8 cellular contexts compared by ENCODE assay signal in genomic region chr2:54673501-54673998, GRCh38. TPM values are rescaled to one million over a fixed set of nuclear protein-coding genes. Genes with fewer than 3 reads are reported as not detected.
DNase-seq lines count a peak whose midpoint lies in the region; ATAC-seq and TF ChIP-seq lines count a peak whose summit lies in the region.

No MANE protein-coding gene starts in this region.

- peak; percentile 60 to 83 for TF ChIP-seq EP300 in tibial nerve (IDR thresholded peaks at IDR 0.05)

- 45% methylated on average over 14 to 16 of the region's 16 CpGs for WGBS in tibial nerve, 2 donors

- TF ChIP-seq CTCF in OCI-LY3 (IDR thresholded peaks at IDR 0.05; ENCODE audit: low read depth, low read length) (no peak), coronary artery (IDR thresholded peaks at IDR 0.05) (no peak), tibial nerve (IDR thresholded peaks at IDR 0.05) (peak in 1 of 5 experiments; percentile 21)

- peaks cover 16% of the 10 kb centered on the region for H3K36me3 Mint-ChIP-seq in CD4-positive, CD25-positive, alpha-beta regulatory T cell

- H3K9me3 Mint-ChIP-seq in CD4-positive, CD25-positive, alpha-beta regulatory T cell = peaks cover 0 to 1% (median 0%) of the 10 kb centered on the region in 7 donors

- H3K36me3 ChIP-seq in CD4-positive, CD25-positive, alpha-beta regulatory T cell (ENCODE audit: control insufficient read depth, insufficient read depth, low read length) = peaks cover 20% of the 10 kb centered on the region
- H3K36me3 ChIP-seq in OCI-LY3 (replicated peaks; ENCODE audit: low read depth, low read length) = peaks cover 6% of the 10 kb centered on the region
- no peaks in the 10 kb centered on the region for H3K36me3 ChIP-seq in mucosa of stomach (ENCODE audit: control insufficient read depth, insufficient read depth, low read length)
- peaks cover 0 to 17% (median 5%) of the 10 kb centered on the region in 3 donors for H3K36me3 ChIP-seq in tibial nerve

- H3K9me3 ChIP-seq in CD4-positive, CD25-positive, alpha-beta regulatory T cell (ENCODE audit: control insufficient read depth in 2 of 2, low read length in 2 of 2) = no peaks in the 10 kb centered on the region
- no peaks in the 10 kb centered on the region for H3K9me3 ChIP-seq in OCI-LY3 (ENCODE audit: insufficient read depth, low read length)
- H3K9me3 ChIP-seq in mucosa of stomach (ENCODE audit: control insufficient read depth, low read length) = no peaks in the 10 kb centered on the region
- H3K9me3 ChIP-seq in tibial nerve = no peaks in the 10 kb centered on the region

- no peaks in the 10 kb centered on the region for H4K20me1 ChIP-seq in OCI-LY3 (ENCODE audit: insufficient read depth, low read length)

- peak overlapping the region; percentile 52 for H2AFZ ChIP-seq in OCI-LY3 (ENCODE audit: low read depth, low read length)

- H3K27me3 ChIP-seq in CD4-positive, CD25-positive, alpha-beta regulatory T cell (ENCODE audit: control insufficient read depth, insufficient read depth, low read length) = peaks cover 3% of the 10 kb centered on the region
- H3K27me3 ChIP-seq in OCI-LY3 (ENCODE audit: low read depth, low read length) (peaks cover 38% of the 10 kb centered on the region), mucosa of stomach (ENCODE audit: control insufficient read depth, insufficient read depth, low read length) (no peaks in the 10 kb centered on the region), tibial nerve (no peaks in the 10 kb centered on the region)

- peak overlapping the region; percentile 89 for H3K4me2 ChIP-seq in OCI-LY3 (ENCODE audit: low read length)

- H3K27me3 Mint-ChIP-seq in CD4-positive, CD25-positive, alpha-beta regulatory T cell = peaks cover 11% of the 10 kb centered on the region

- no peak overlapping the region for H3K27ac Mint-ChIP-seq in CD4-positive, CD25-positive, alpha-beta regulatory T cell

- no peak overlapping the region for H3K4me3 Mint-ChIP-seq in CD4-positive, CD25-positive, alpha-beta regulatory T cell

- peaks cover 0 to 9% (median 6%) of the 10 kb centered on the region in 4 donors for H3K4me1 Mint-ChIP-seq in CD4-positive, CD25-positive, alpha-beta regulatory T cell

- no peak overlapping the region for H3K4me3 ChIP-seq in CD4-positive, CD25-positive, alpha-beta regulatory T cell (ENCODE audit: low read depth, low read length)
- H3K4me3 ChIP-seq in OCI-LY3 (ENCODE audit: low read length) (peak overlapping the region; percentile 62), coronary artery (peak overlapping the region; percentile 13), mucosa of stomach (ENCODE audit: low read length) (peak overlapping the region; percentile 10), tibial nerve (peak overlapping the region in 3 of 4 donors; percentile 6 to 16 (median 10))

- DNase-seq in CD4-positive, CD25-positive, alpha-beta regulatory T cell = peak in 1 of 3 donors; percentile 32
- DNase-seq in coronary artery (ENCODE audit: low spot score) (peak; percentile 90), tibial nerve (ENCODE audit: low spot score in 2 of 2) (peak; percentile 73 to 79), NCI-H1105 treated with DMSO at 0.1 percent for 48 hours (lab: John Stamatoyannopoulos, UW) (no peak), NCI-H510A (lab: John Stamatoyannopoulos, UW) (no peak)

- no peak for TF ChIP-seq POLR2A in tibial nerve (IDR thresholded peaks at IDR 0.05)

- H3K27ac ChIP-seq in CD4-positive, CD25-positive, alpha-beta regulatory T cell (ENCODE audit: insufficient read depth, low read length, poor library complexity, severe bottlenecking) = no peak overlapping the region
- H3K27ac ChIP-seq in OCI-LY3 (ENCODE audit: low read length) (no peak overlapping the region), coronary artery (peak overlapping the region; percentile 72 to 84), tibial nerve (peak overlapping the region; percentile 84 to 96 (median 89))

- ATAC-seq in CD4-positive, CD25-positive, alpha-beta regulatory T cell (ENCODE audit: low read depth in 2 of 2) = peak; percentile 54 to 59
- peak; percentile 46 for ATAC-seq in GM21737 (IDR thresholded peaks at IDR 0.05; ENCODE audit: unreplicated experiment)

- H3K9ac ChIP-seq in OCI-LY3 (ENCODE audit: low read length) (no peak overlapping the region), mucosa of stomach (ENCODE audit: low read length) (peak overlapping the region; percentile 76)

- H3K4me1 ChIP-seq in CD4-positive, CD25-positive, alpha-beta regulatory T cell (ENCODE audit: control insufficient read depth, insufficient read depth, low read length, poor library complexity, severe bottlenecking) = peaks cover 4% of the 10 kb centered on the region
- H3K4me1 ChIP-seq in OCI-LY3 (ENCODE audit: low read length) = peaks cover 24% of the 10 kb centered on the region
- H3K4me1 ChIP-seq in mucosa of stomach (ENCODE audit: control insufficient read depth, insufficient read depth, low read length) = peaks cover 24% of the 10 kb centered on the region
- H3K4me1 ChIP-seq in tibial nerve = peaks cover 5 to 61% (median 35%) of the 10 kb centered on the region in 4 donors

- no peaks in the 10 kb centered on the region for H3K79me2 ChIP-seq in OCI-LY3 (ENCODE audit: low read length)

RNA-seq across cellular contexts. Expression of gene EML6, which starts 49.9 kb away (rescaled TPM):
- 0.59 TPM for total RNA-seq in CD4-positive, CD25-positive, alpha-beta regulatory T cell
- polyA plus RNA-seq in CD4-positive, CD25-positive, alpha-beta regulatory T cell = under 1 TPM in 3 of 4 donors, not detected in 1; 0.06 to 0.45 (median 0.22) TPM
- total RNA-seq in tibial nerve = 10 to 100 TPM in 1 of 4 donors, under 1 TPM in 3; 0.60 to 18.0 (median 0.93) TPM

Comparison
In these comparisons a context has a peak if more than half of its experiments do, and no peak if none do; other contexts are left out.
1. DNase-seq: peak in coronary artery (single experiment) and tibial nerve (2 of 2); none in NCI-H1105 treated with DMSO at 0.1 percent for 48 hours (single experiment) and NCI-H510A (single experiment).
2. H3K27ac ChIP-seq: peak in coronary artery (2 of 2) and tibial nerve (4 of 4); none in CD4-positive, CD25-positive, alpha-beta regulatory T cell (single experiment) and OCI-LY3 (single experiment).